In the genomic region with DNA sequence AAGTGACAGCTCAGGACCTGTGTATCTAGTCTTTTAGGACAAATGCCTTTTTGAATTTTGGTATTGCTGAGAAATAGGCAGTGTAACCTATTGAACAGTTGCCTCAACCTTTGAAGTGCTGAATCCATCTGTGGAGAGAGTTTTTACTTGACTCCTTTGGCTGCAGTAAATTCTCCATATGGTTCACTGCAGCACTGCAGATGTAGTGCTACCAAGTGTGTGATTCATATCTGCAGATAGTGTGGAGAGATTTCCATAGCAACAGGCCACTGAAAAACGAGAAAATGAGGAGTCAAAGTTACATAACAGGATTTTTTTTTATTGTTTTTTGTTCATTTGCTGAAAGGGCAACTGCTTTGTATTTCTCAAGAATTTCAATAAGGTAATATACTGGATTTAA, we compare ENCODE assay signal across 17 cellular contexts.
DNase-seq lines count a peak whose midpoint lies in the region; ATAC-seq lines count a peak whose summit lies in the region.
"Had no signal": no experiment of that assay in that cellular context is flagged by ENCODE, and none has a peak within 500 bp of the region (broad histone marks: within the 10 kb centered on the region; RNA-seq: fewer than 3 reads in every experiment).

No MANE protein-coding gene starts in this region.

- DNase-seq in EL (peak; percentile 16), amniotic epithelial cell (ENCODE audit: low read depth) (peak; percentile 2), inferior parietal cortex (ENCODE audit: extremely low spot score) (peak; percentile 68), SW480 (ENCODE audit: low spot score) (no peak), NCI-H2196 treated with DMSO at 0.1 percent for 48 hours (lab: John Stamatoyannopoulos, UW; ENCODE audit: unreplicated experiment) (no peak)
- no peak for DNase-seq in activated CD4-positive, alpha-beta T cell treated with anti-CD3 and anti-CD28 coated beads for 4 hours
- DNase-seq: activated CD4-positive, CD25-positive, alpha-beta regulatory T cell treated with anti-CD3 and anti-CD28 coated beads, Interleukin-2, amount 50 U/mL, for 72 hours; activated naive CD8-positive, alpha-beta T cell treated with anti-CD3 and anti-CD28 coated beads for 36 hours; dermis blood vessel endothelial cell; DMS79 treated with DMSO at 0.1 percent for 48 hours; NCI-H1092 treated with DMSO at 0.1 percent for 48 hours; NCI-H526 treated with DMSO at 0.1 percent for 48 hours; stimulated activated naive CD4-positive, alpha-beta T cell; transverse colon had no signal

- ATAC-seq in HG02884 (IDR thresholded peaks at IDR 0.05; ENCODE audit: unreplicated experiment): peak; percentile 89
- no peak for ATAC-seq in HG02623 (IDR thresholded peaks at IDR 0.05; ENCODE audit: unreplicated experiment)
- ATAC-seq: natural killer cell treated with Interleukin-12 subunit alpha and Interleukin-12 subunit beta and Interleukin-15 and Interleukin-18, amount 100 ng/mL, for 72 hours had no signal

Comparison
In these comparisons a context has a peak if more than half of its experiments do, and no peak if none do; other contexts are left out.
1. DNase-seq: peak in EL (single experiment), amniotic epithelial cell (single experiment) and inferior parietal cortex (single experiment); none in SW480 (single experiment), NCI-H2196 treated with DMSO at 0.1 percent for 48 hours (single experiment) and activated CD4-positive, alpha-beta T cell treated with anti-CD3 and anti-CD28 coated beads for 4 hours (0 of 2).